Comparison of ENCODE assay signal across 1 cellular context in genomic region chr19:10291554-10292205, GRCh38.
TF ChIP-seq lines count a peak whose summit lies in the region.

No MANE protein-coding gene starts in this region.

TF ChIP-seq in HEK293, 187 proteins besides CTCF, POLR2A, EP300 and RAD21 (continued from another document):
- TF ChIP-seq, protein P1, sequence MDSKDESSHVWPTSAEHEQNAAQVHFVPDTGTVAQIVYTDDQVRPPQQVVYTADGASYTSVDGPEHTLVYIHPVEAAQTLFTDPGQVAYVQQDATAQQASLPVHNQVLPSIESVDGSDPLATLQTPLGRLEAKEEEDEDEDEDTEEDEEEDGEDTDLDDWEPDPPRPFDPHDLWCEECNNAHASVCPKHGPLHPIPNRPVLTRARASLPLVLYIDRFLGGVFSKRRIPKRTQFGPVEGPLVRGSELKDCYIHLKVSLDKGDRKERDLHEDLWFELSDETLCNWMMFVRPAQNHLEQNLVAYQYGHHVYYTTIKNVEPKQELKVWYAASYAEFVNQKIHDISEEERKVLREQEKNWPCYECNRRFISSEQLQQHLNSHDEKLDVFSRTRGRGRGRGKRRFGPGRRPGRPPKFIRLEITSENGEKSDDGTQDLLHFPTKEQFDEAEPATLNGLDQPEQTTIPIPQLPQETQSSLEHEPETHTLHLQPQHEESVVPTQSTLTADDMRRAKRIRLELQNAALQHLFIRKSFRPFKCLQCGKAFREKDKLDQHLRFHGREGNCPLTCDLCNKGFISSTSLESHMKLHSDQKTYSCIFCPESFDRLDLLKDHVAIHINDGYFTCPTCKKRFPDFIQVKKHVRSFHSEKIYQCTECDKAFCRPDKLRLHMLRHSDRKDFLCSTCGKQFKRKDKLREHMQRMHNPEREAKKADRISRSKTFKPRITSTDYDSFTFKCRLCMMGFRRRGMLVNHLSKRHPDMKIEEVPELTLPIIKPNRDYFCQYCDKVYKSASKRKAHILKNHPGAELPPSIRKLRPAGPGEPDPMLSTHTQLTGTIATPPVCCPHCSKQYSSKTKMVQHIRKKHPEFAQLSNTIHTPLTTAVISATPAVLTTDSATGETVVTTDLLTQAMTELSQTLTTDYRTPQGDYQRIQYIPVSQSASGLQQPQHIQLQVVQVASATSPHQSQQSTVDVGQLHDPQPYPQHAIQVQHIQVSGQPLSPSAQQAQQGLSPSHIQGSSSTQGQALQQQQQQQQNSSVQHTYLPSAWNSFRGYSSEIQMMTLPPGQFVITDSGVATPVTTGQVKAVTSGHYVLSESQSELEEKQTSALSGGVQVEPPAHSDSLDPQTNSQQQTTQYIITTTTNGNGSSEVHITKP (tag by site-specific recombination; IDR thresholded peaks at IDR 0.05): no peak
- TF ChIP-seq ZNF48 (tag by site-specific recombination; IDR thresholded peaks at IDR 0.05) (no peak), ZBTB1 (tag by site-specific recombination; IDR thresholded peaks at IDR 0.05) (no peak), ZNF132 (tag by site-specific recombination; IDR thresholded peaks at IDR 0.05; ENCODE audit: borderline replicate concordance) (no peak), GFI1B (tag by site-specific recombination; IDR thresholded peaks at IDR 0.05) (no peak), ZNF544 (tag by site-specific recombination; IDR thresholded peaks at IDR 0.05) (no peak), ZNF335 (tag by site-specific recombination; conservative IDR thresholded peaks at IDR 0.05) (no peak), ZBTB20 (tag by site-specific recombination; IDR thresholded peaks at IDR 0.05) (peak; percentile 82), ZNF138 (tag by site-specific recombination; IDR thresholded peaks at IDR 0.05; ENCODE audit: borderline replicate concordance) (no peak), ZNF768 (tag by site-specific recombination; IDR thresholded peaks at IDR 0.05) (no peak), ZNF155 (tag by site-specific recombination; IDR thresholded peaks at IDR 0.05) (no peak), ZNF624 (tag by site-specific recombination; IDR thresholded peaks at IDR 0.05) (no peak), ZFP3 (tag by site-specific recombination; IDR thresholded peaks at IDR 0.05; ENCODE audit: low read depth) (no peak), ZNF777 (tag by site-specific recombination; IDR thresholded peaks at IDR 0.05; ENCODE audit: borderline replicate concordance) (no peak), GLIS2 (tag by site-specific recombination; IDR thresholded peaks at IDR 0.05) (peak; percentile 21; the same call in 1 of the 2 replicates), PBX3 (CRISPR knock-in tag; IDR thresholded peaks at IDR 0.05) (0 out of 2 replicates have a peak, but pooled peaks have one; percentile 64), TRIM28 (IDR thresholded peaks at IDR 0.05; ENCODE audit: borderline replicate concordance, low read length) (no peak), ZNF391 (tag by site-specific recombination; IDR thresholded peaks at IDR 0.05; ENCODE audit: borderline replicate concordance, low read depth) (0 out of 2 replicates have a peak, but pooled peaks have one; percentile 35), ZNF529 (tag by site-specific recombination; IDR thresholded peaks at IDR 0.05; ENCODE audit: insufficient replicate concordance) (no peak), ZNF341 (tag by site-specific recombination; IDR thresholded peaks at IDR 0.05; ENCODE audit: low read depth) (peak; percentile 64; the same call in 1 of the 2 replicates), ZNF157 (tag by site-specific recombination; IDR thresholded peaks at IDR 0.05) (no peak), ZNF211 (tag by site-specific recombination; IDR thresholded peaks at IDR 0.05; ENCODE audit: low read depth) (no peak), ZNF121 (tag by site-specific recombination; IDR thresholded peaks at IDR 0.05) (no peak), SP2 (tag by site-specific recombination; IDR thresholded peaks at IDR 0.05) (0 out of 2 replicates have a peak, but pooled peaks have one; percentile 1), SP7 (tag by site-specific recombination; IDR thresholded peaks at IDR 0.05) (no peak; the same call in 1 of the 2 replicates), ZNF302 (tag by site-specific recombination; IDR thresholded peaks at IDR 0.05; ENCODE audit: low read depth) (no peak), ZBTB26 (tag by site-specific recombination; optimal IDR thresholded peaks at IDR 0.05) (no peak), ZNF266 (tag by site-specific recombination; IDR thresholded peaks at IDR 0.05; ENCODE audit: low read depth) (no peak), HIC1 (tag by site-specific recombination; IDR thresholded peaks at IDR 0.05) (no peak)
